15 cellular contexts compared by ENCODE assay signal in genomic region chr14:90632868-90633267, GRCh38.
"Had no signal": no experiment of that assay in that cellular context is flagged by ENCODE, and none has a peak within 500 bp of the region (broad histone marks: within the 10 kb centered on the region; RNA-seq: fewer than 3 reads in every experiment).

No MANE protein-coding gene starts in this region.

- H3K4me3 ChIP-seq: ascending aorta, cardiac muscle cell, sigmoid colon, suprapubic skin had no signal

- H3K27ac ChIP-seq: ascending aorta, cardiac muscle cell, suprapubic skin had no signal

- H3K27me3 Mint-ChIP-seq: activated CD4-positive, alpha-beta T cell treated with anti-CD3 and anti-CD28 coated beads, Interleukin-2, amount 10 ng/mL, durations not matched to agents 24 days and 14 days; type B pancreatic cell had no signal

- H3K9me3 Mint-ChIP-seq: activated CD4-positive, alpha-beta T cell treated with anti-CD3 and anti-CD28 coated beads, Interleukin-2, amount 10 ng/mL, durations not matched to agents 24 days and 14 days; type B pancreatic cell had no signal

- ATAC-seq: left lobe of liver, WTC11 had no signal

- H3K9me3 ChIP-seq: ascending aorta, sigmoid colon, suprapubic skin had no signal

- DNase-seq: activated CD4-positive, alpha-beta T cell treated with anti-CD3 and anti-CD28 coated beads, Interleukin-2, amount 10 ng/mL, durations not matched to agents 24 days and 14 days; activated gamma-delta T cell; activated T-cell treated with anti-CD3 and anti-CD28 coated beads, Interleukin-2, amount 50 U/mL, for 1 hour; foreskin melanocyte; islet precursor cell; mesendoderm; sigmoid colon; stimulated activated CD4-positive, alpha-beta T cell treated with anti-CD3 and anti-CD28 coated beads, Interleukin-12 subunit alpha, Interleukin-12 subunit beta, amount 100 ng/mL, for 4 hours; stimulated activated naive CD4-positive, alpha-beta T cell treated with Interleukin-2 at 50 U/mL for 16 hours had no signal

- H3K36me3 ChIP-seq: ascending aorta, cardiac muscle cell, sigmoid colon, suprapubic skin had no signal

- H3K27ac Mint-ChIP-seq: activated CD4-positive, alpha-beta T cell treated with anti-CD3 and anti-CD28 coated beads, Interleukin-2, amount 10 ng/mL, durations not matched to agents 24 days and 14 days; type B pancreatic cell; WTC11 had no signal

- H3K27me3 ChIP-seq: ascending aorta, cardiac muscle cell, sigmoid colon, suprapubic skin had no signal

- H3K4me3 Mint-ChIP-seq: activated CD4-positive, alpha-beta T cell treated with anti-CD3 and anti-CD28 coated beads, Interleukin-2, amount 10 ng/mL, durations not matched to agents 24 days and 14 days; type B pancreatic cell; WTC11 had no signal
